In the genomic region with DNA sequence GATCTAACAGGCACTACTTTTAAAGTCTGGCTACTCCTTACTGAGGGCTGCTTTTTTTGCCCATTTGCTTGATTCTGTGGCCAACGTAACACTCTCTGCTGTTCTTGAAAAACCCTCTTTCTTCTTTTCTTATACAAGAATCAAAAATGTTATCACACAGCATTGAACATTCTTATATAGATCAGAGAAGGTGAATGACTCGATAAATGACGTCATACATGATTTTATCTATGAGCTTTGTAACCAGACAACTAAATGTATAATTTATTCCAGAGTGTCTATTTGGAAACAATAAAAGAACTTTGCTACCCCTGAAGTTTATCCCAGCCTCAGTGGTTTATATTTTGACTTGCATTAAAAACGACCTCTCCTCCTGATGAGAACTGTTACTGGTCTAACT, we compare ENCODE assay signal across 1 cellular context.
TF ChIP-seq lines count a peak whose summit lies in the region.

No MANE protein-coding gene starts in this region.

TF ChIP-seq in endothelial cell of umbilical vein, 7 proteins besides CTCF, POLR2A, EP300 and RAD21:
- no peak for TF ChIP-seq POLR2AphosphoS5 (IDR thresholded peaks at IDR 0.05; ENCODE audit: insufficient read depth, low read depth, low read length)
- TF ChIP-seq MYC (IDR thresholded peaks at IDR 0.05; ENCODE audit: low read depth, low read length) = no peak
- TF ChIP-seq JUN (IDR thresholded peaks at IDR 0.05; ENCODE audit: borderline replicate concordance, insufficient read depth, insufficient read length, low read depth) = peak; percentile 8
TF ChIP-seq in endothelial cell of umbilical vein: peak in this region for 1.
